Comparison of ENCODE assay signal across 24 cellular contexts in the genomic region with DNA sequence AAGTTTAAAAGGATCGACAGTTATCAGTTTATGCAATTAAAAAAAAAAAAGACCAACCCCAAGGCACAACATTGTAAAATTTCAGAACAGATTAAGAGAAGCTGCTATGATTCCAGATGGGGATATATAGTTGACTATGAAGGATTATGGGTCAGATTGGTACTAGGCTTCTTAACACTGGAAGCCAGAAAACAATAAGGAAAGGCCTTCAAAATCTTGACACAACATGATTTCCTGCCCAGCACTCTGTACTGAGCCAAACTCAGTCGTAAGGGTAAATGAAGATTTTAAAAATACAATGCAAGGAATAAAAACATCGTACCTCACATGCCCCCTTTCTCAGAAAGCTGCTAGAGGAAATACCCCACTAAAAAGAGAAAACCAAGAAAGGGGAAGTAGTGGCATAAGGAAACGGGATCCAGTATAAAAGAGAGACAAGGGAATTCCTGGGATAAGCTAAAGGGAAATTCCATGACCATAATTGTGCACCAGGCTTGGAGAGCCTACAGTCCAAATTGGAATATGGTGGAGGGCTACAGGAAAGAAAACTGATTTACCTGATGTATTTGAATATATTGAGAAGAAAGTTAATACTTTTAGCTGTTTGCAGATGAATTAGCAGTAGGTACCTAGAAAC. TPM values are rescaled to one million over a fixed set of nuclear protein-coding genes. Genes with fewer than 3 reads are reported as not detected.
A peak's percentile ranks its signal among the peaks of the same experiment; 100 is the strongest.
DNase-seq lines count a peak whose midpoint lies in the region; TF ChIP-seq lines count a peak whose summit lies in the region.
"Had no signal": no experiment of that assay in that cellular context is flagged by ENCODE, and none has a peak within 500 bp of the region (broad histone marks: within the 10 kb centered on the region; RNA-seq: fewer than 3 reads in every experiment).

No MANE protein-coding gene starts in this region.

- DNase-seq in cardiac muscle cell (ENCODE audit: low read depth in 1 of 2, low spot score in 1 of 2) (no peak), cardiac septum (ENCODE audit: low spot score) (no peak), NCI-H82 treated with DMSO at 0.1 percent for 48 hours (lab: John Stamatoyannopoulos, UW; ENCODE audit: unreplicated experiment) (peak; percentile 28), progenitor cell of endocrine pancreas (ENCODE audit: low spot score, unreplicated experiment) (no peak), vagina (ENCODE audit: extremely low spot score in 2 of 2) (no peak), NOMO-1 treated with DMSO at 0.1 percent for 48 hours (lab: John Stamatoyannopoulos, UW; ENCODE audit: unreplicated experiment) (no peak), BE2C (no peak)
- DNase-seq: activated CD8-positive, alpha-beta T cell treated with anti-CD3 and anti-CD28 coated beads, Interleukin-2, amount 10 ng/mL, durations not matched to agents 7 days and 5 days; activated T-cell treated with anti-CD3 and anti-CD28 coated beads, Interleukin-2, amount 50 U/mL, for 4 hours; CD4-positive, alpha-beta memory T cell; foreskin fibroblast; lower lobe of right lung; NCI-H1105 treated with DMSO at 0.1 percent for 48 hours; NCI-H510A; SIG-M5; small intestine; stimulated activated CD4-positive, alpha-beta T cell treated with anti-CD3 and anti-CD28 coated beads, Interleukin-4, amount 100 ng/mL, for 1 hour; uterus had no signal

- H3K27me3 ChIP-seq in cardiac muscle cell (no peaks in the 10 kb centered on the region), vagina (no peaks in the 10 kb centered on the region), BE2C (no peaks in the 10 kb centered on the region)
- H3K27me3 ChIP-seq: hepatocyte, uterus had no signal

- H3K27ac ChIP-seq in cardiac muscle cell = peak overlapping the region; percentile 57
- no peak overlapping the region for H3K27ac ChIP-seq in vagina
- H3K27ac ChIP-seq: A549, epithelial cell of prostate, hepatocyte, KMS-11, lower lobe of right lung, prostate gland, uterus had no signal

- no peak for TF ChIP-seq POLR2A in vagina (IDR thresholded peaks at IDR 0.05)

- H3K27ac Mint-ChIP-seq in dendritic cell treated with granulocyte-macrophage colony-stimulating factor and Interleukin-4, amounts not matched to agents 40 ng/mL and 50 ng/mL, for 4 days = peak overlapping the region; percentile 20
- H3K27ac Mint-ChIP-seq in progenitor cell of endocrine pancreas = peak overlapping the region; percentile 85
- H3K27ac Mint-ChIP-seq: activated CD8-positive, alpha-beta T cell treated with anti-CD3 and anti-CD28 coated beads, Interleukin-2, amount 10 ng/mL, durations not matched to agents 7 days and 5 days had no signal

- H3K4me1 Mint-ChIP-seq in dendritic cell treated with granulocyte-macrophage colony-stimulating factor and Interleukin-4, amounts not matched to agents 40 ng/mL and 50 ng/mL, for 4 days (ENCODE audit: low read depth) = peaks cover 62% of the 10 kb centered on the region
- H3K4me1 Mint-ChIP-seq in progenitor cell of endocrine pancreas (ENCODE audit: low read depth) = peaks cover 75% of the 10 kb centered on the region

- H3K4me1 ChIP-seq in cardiac muscle cell (ENCODE audit: low read depth) (peaks cover 34% of the 10 kb centered on the region), vagina (peaks cover 88% of the 10 kb centered on the region), BE2C (peaks cover 10% of the 10 kb centered on the region)
- H3K4me1 ChIP-seq: prostate gland had no signal

- H3K9me3 ChIP-seq in cardiac muscle cell (ENCODE audit: low read depth) = no peaks in the 10 kb centered on the region
- no peaks in the 10 kb centered on the region for H3K9me3 ChIP-seq in vagina
- no peaks in the 10 kb centered on the region for H3K9me3 ChIP-seq in BE2C
- H3K9me3 ChIP-seq: A549, lower lobe of right lung, prostate gland, uterus had no signal

- H3K36me3 ChIP-seq in cardiac muscle cell (peaks cover 6% of the 10 kb centered on the region), vagina (no peaks in the 10 kb centered on the region), BE2C (peaks cover 7% of the 10 kb centered on the region; the same call in 1 of the 2 replicates)
- H3K36me3 ChIP-seq: prostate gland, uterus had no signal

- H3K9me3 Mint-ChIP-seq in dendritic cell treated with granulocyte-macrophage colony-stimulating factor and Interleukin-4, amounts not matched to agents 40 ng/mL and 50 ng/mL, for 4 days = no peaks in the 10 kb centered on the region
- H3K9me3 Mint-ChIP-seq in progenitor cell of endocrine pancreas (ENCODE audit: low read depth) = no peaks in the 10 kb centered on the region
- H3K9me3 Mint-ChIP-seq: activated T-cell treated with anti-CD3 and anti-CD28 coated beads, Interleukin-2, amount 50 U/mL, for 4 hours; CD4-positive, alpha-beta memory T cell had no signal

- H3K4me3 Mint-ChIP-seq in dendritic cell treated with granulocyte-macrophage colony-stimulating factor and Interleukin-4, amounts not matched to agents 40 ng/mL and 50 ng/mL, for 4 days = no peak overlapping the region
- no peak overlapping the region for H3K4me3 Mint-ChIP-seq in progenitor cell of endocrine pancreas (ENCODE audit: low read depth)
- H3K4me3 Mint-ChIP-seq: activated CD8-positive, alpha-beta T cell treated with anti-CD3 and anti-CD28 coated beads, Interleukin-2, amount 10 ng/mL, durations not matched to agents 7 days and 5 days; activated T-cell treated with anti-CD3 and anti-CD28 coated beads, Interleukin-2, amount 50 U/mL, for 4 hours had no signal

- H3K36me3 Mint-ChIP-seq in dendritic cell treated with granulocyte-macrophage colony-stimulating factor and Interleukin-4, amounts not matched to agents 40 ng/mL and 50 ng/mL, for 4 days (ENCODE audit: low read depth) = peaks cover 22% of the 10 kb centered on the region
- peaks cover 3% of the 10 kb centered on the region for H3K36me3 Mint-ChIP-seq in progenitor cell of endocrine pancreas (ENCODE audit: insufficient read depth)

- intact Hi-C loops in cardiac septum (cut with DNase I) (no loop called here), vagina (cut with DNase I) (no loop called here)
- intact Hi-C loops in dendritic cell treated with granulocyte-macrophage colony-stimulating factor and Interleukin-4, amounts not matched to agents 40 ng/mL and 50 ng/mL, for 4 days (cut with micrococcal nuclease) = no loop called here

- no peaks in the 10 kb centered on the region for H3K27me3 Mint-ChIP-seq in dendritic cell treated with granulocyte-macrophage colony-stimulating factor and Interleukin-4, amounts not matched to agents 40 ng/mL and 50 ng/mL, for 4 days
- H3K27me3 Mint-ChIP-seq in progenitor cell of endocrine pancreas = no peaks in the 10 kb centered on the region
- H3K27me3 Mint-ChIP-seq: CD4-positive, alpha-beta memory T cell had no signal

- H3K4me3 ChIP-seq in cardiac muscle cell (no peak overlapping the region), vagina (no peak overlapping the region), BE2C (ENCODE audit: low read depth, low read length) (no peak overlapping the region)
- H3K4me3 ChIP-seq: A549, hepatocyte, lower lobe of right lung, prostate gland, uterus had no signal

- no peak for TF ChIP-seq CTCF in cardiac muscle cell (IDR thresholded peaks at IDR 0.05; ENCODE audit: low read depth, low read length)
- TF ChIP-seq CTCF in progenitor cell of endocrine pancreas (IDR thresholded peaks at IDR 0.05; ENCODE audit: unreplicated experiment) = no peak
- no peak for TF ChIP-seq CTCF in vagina (IDR thresholded peaks at IDR 0.05)
- no peak for TF ChIP-seq CTCF in BE2C (IDR thresholded peaks at IDR 0.05; ENCODE audit: low read depth, low read length)

RNA-seq across cellular contexts. Expression of gene PIAS1, which starts 27.9 kb away (rescaled TPM):
- total RNA-seq in cardiac muscle cell = 13.1 and 29.0 TPM in 2 replicates
- polyA plus RNA-seq in cardiac muscle cell = 44.3 and 72.9 TPM in 2 replicates
- total RNA-seq in cardiac septum = 29.4 TPM
- 71.4 and 71.6 TPM in 2 replicates for total RNA-seq in progenitor cell of endocrine pancreas
- 88.1 TPM for total RNA-seq in vagina
- polyA plus RNA-seq in BE2C (2012; ENCODE audit: insufficient read depth, insufficient read length, low read depth) = 25.9 TPM
